Comparison of ENCODE assay signal across 15 cellular contexts in genomic region chr16:14325921-14326401, GRCh38.
A peak's percentile ranks its signal among the peaks of the same experiment; 100 is the strongest.
DNase-seq lines count a peak whose midpoint lies in the region; FAIRE-seq and TF ChIP-seq lines count a peak whose summit lies in the region.
"Had no signal": no experiment of that assay in that cellular context is flagged by ENCODE, and none has a peak within 500 bp of the region (broad histone marks: within the 10 kb centered on the region; RNA-seq: fewer than 3 reads in every experiment).

No MANE protein-coding gene starts in this region.

- H3K27me3 Mint-ChIP-seq in immature natural killer cell (ENCODE audit: low read depth in 3 of 3): peaks cover 0 to 3% (median 2%) of the 10 kb centered on the region in 3 donors
- H3K27me3 Mint-ChIP-seq: activated naive CD4-positive, alpha-beta T cell treated with anti-CD3 and anti-CD28 coated beads, Interleukin-2, amount 10 ng/mL, durations not matched to agents 7 days and 5 days had no signal

- no peaks in the 10 kb centered on the region for H3K36me3 Mint-ChIP-seq in immature natural killer cell
- H3K36me3 Mint-ChIP-seq: activated naive CD4-positive, alpha-beta T cell treated with anti-CD3 and anti-CD28 coated beads, Interleukin-2, amount 10 ng/mL, durations not matched to agents 7 days and 5 days had no signal

- FAIRE-seq in GM12891 (lab: Jason Lieb, UNC): no peak

- H3K4me1 Mint-ChIP-seq in immature natural killer cell: no peaks in the 10 kb centered on the region

- no peak overlapping the region for H3K27ac Mint-ChIP-seq in immature natural killer cell
- H3K27ac Mint-ChIP-seq: activated CD8-positive, alpha-beta T cell treated with anti-CD3 and anti-CD28 coated beads for 36 hours; activated naive CD4-positive, alpha-beta T cell treated with anti-CD3 and anti-CD28 coated beads, Interleukin-2, amount 10 ng/mL, durations not matched to agents 7 days and 5 days; dendritic cell treated with granulocyte-macrophage colony-stimulating factor and Interleukin-4, amounts not matched to agents 40 ng/mL and 50 ng/mL, for 4 days; T-helper 17 cell had no signal

- no peaks in the 10 kb centered on the region for H3K9me3 Mint-ChIP-seq in immature natural killer cell
- H3K9me3 Mint-ChIP-seq: activated CD8-positive, alpha-beta T cell treated with anti-CD3 and anti-CD28 coated beads for 36 hours; activated naive CD4-positive, alpha-beta T cell treated with anti-CD3 and anti-CD28 coated beads, Interleukin-2, amount 10 ng/mL, durations not matched to agents 7 days and 5 days; dendritic cell treated with granulocyte-macrophage colony-stimulating factor and Interleukin-4, amounts not matched to agents 40 ng/mL and 50 ng/mL, for 4 days had no signal

- no peaks in the 10 kb centered on the region for H3K27me3 ChIP-seq in prostate gland (replicated peaks; ENCODE audit: insufficient read depth)

- TF ChIP-seq RAD21 in Ishikawa (IDR thresholded peaks at IDR 0.05; ENCODE audit: low read depth): no peak

- H3K36me3 ChIP-seq in prostate gland: no peaks in the 10 kb centered on the region
- H3K36me3 ChIP-seq: lower lobe of right lung had no signal

- no peak overlapping the region for H3K4me3 ChIP-seq in choroid plexus epithelial cell (ENCODE audit: low read depth, low read length)
- no peak overlapping the region for H3K4me3 ChIP-seq in prostate gland
- H3K4me3 ChIP-seq: lower lobe of right lung had no signal

- H3K9me3 ChIP-seq in prostate gland: no peaks in the 10 kb centered on the region
- H3K9me3 ChIP-seq: lower lobe of right lung had no signal

- no peak overlapping the region for H3K27ac ChIP-seq in prostate gland
- H3K27ac ChIP-seq: lower lobe of right lung had no signal

- no peak overlapping the region for H3K4me3 Mint-ChIP-seq in immature natural killer cell
- H3K4me3 Mint-ChIP-seq: activated CD8-positive, alpha-beta T cell treated with anti-CD3 and anti-CD28 coated beads for 36 hours; activated naive CD4-positive, alpha-beta T cell treated with anti-CD3 and anti-CD28 coated beads, Interleukin-2, amount 10 ng/mL, durations not matched to agents 7 days and 5 days; dendritic cell treated with granulocyte-macrophage colony-stimulating factor and Interleukin-4, amounts not matched to agents 40 ng/mL and 50 ng/mL, for 4 days; T-helper 17 cell had no signal

- 48% methylated on average over 7 of the region's 7 CpGs for WGBS in prostate gland

- no peak for TF ChIP-seq EP300 in Ishikawa (IDR thresholded peaks at IDR 0.05; ENCODE audit: borderline replicate concordance)

- H3K4me1 ChIP-seq in prostate gland (replicated peaks): no peaks in the 10 kb centered on the region
- H3K4me1 ChIP-seq: lower lobe of right lung had no signal

- TF ChIP-seq CTCF in choroid plexus epithelial cell (conservative IDR thresholded peaks at IDR 0.05; ENCODE audit: low read depth, low read length) (peak; percentile 12), prostate gland (IDR thresholded peaks at IDR 0.05) (no peak)

- intact Hi-C loops in prostate gland (cut with DNase I): no loop called here

- no peak for TF ChIP-seq POLR2A in prostate gland (IDR thresholded peaks at IDR 0.05)
- no peak for TF ChIP-seq POLR2A in GM12891 (IDR thresholded peaks at IDR 0.05; ENCODE audit: low read depth, low read length)

- peak; percentile 90 for DNase-seq in NCI-H345 (lab: John Stamatoyannopoulos, UW)
- DNase-seq in choroid plexus epithelial cell (ENCODE audit: low read depth): peak; percentile 46
- peak; percentile 14 for DNase-seq in retina
- DNase-seq in prostate gland (ENCODE audit: low spot score): no peak
- no peak for DNase-seq in GM12891 (ENCODE audit: insufficient read length, low spot score)
- DNase-seq in immature natural killer cell: no peak
- DNase-seq: activated CD8-positive, alpha-beta T cell treated with anti-CD3 and anti-CD28 coated beads for 36 hours; activated naive CD4-positive, alpha-beta T cell treated with anti-CD3 and anti-CD28 coated beads, Interleukin-2, amount 10 ng/mL, durations not matched to agents 7 days and 5 days; Calu3; KG1; lower lobe of right lung; stimulated activated naive CD8-positive, alpha-beta T cell treated with anti-CD3 and anti-CD28 coated beads, Interleukin-15, Interleukin-2, amounts not matched to agents 100 U/mL and 50 U/mL, for 24 hours; T-helper 17 cell had no signal

TF ChIP-seq in Ishikawa, 13 proteins besides CTCF, POLR2A, EP300 and RAD21:
- peak; percentile 71 for TF ChIP-seq NFIC (IDR thresholded peaks at IDR 0.05)
- TF ChIP-seq TAF1 (IDR thresholded peaks at IDR 0.05; ENCODE audit: low read depth): no peak
- TF ChIP-seq CEBPB (IDR thresholded peaks at IDR 0.05): peak; percentile 63

TF ChIP-seq in GM12891, 5 proteins besides CTCF, POLR2A, EP300 and RAD21:
- TF ChIP-seq TAF1 (IDR thresholded peaks at IDR 0.05; ENCODE audit: low read depth, low read length) (no peak), PAX5 (IDR thresholded peaks at IDR 0.05; ENCODE audit: insufficient read depth, low read length, severe bottlenecking) (no peak), POLR2AphosphoS5 (IDR thresholded peaks at IDR 0.05; ENCODE audit: low read depth, low read length) (no peak), SPI1 (IDR thresholded peaks at IDR 0.05; ENCODE audit: low read depth, low read length) (no peak), POU2F2 (IDR thresholded peaks at IDR 0.05; ENCODE audit: low read depth, low read length) (no peak)
TF ChIP-seq in GM12891: peak in this region for 0.

Comparison
In these comparisons a context has a peak if more than half of its experiments do, and no peak if none do; other contexts are left out.
1. DNase-seq: peak in NCI-H345 (single experiment), choroid plexus epithelial cell (single experiment) and retina (single experiment); none in prostate gland (single experiment), GM12891 (single experiment) and immature natural killer cell (0 of 3).